1 cellular context compared by ENCODE assay signal in genomic region chr11:75667268-75667830, GRCh38.
A peak's percentile ranks its signal among the peaks of the same experiment; 100 is the strongest.
TF ChIP-seq lines count a peak whose summit lies in the region.

No MANE protein-coding gene starts in this region.

TF ChIP-seq in HepG2, 621 proteins besides CTCF, POLR2A, EP300 and RAD21 (continues in another document):
- TF ChIP-seq GABPB1 (CRISPR knock-in tag; IDR thresholded peaks at IDR 0.05) (0 out of 2 replicates have a peak, but pooled peaks have one; percentile 25), RNF2 (conservative IDR thresholded peaks at IDR 0.05; ENCODE audit: low read depth) (0 out of 2 replicates have a peak, but pooled peaks have one; percentile 47), ZNF776 (CRISPR knock-in tag; IDR thresholded peaks at IDR 0.05) (0 out of 2 replicates have a peak, but pooled peaks have one; percentile 21), UBTF (CRISPR knock-in tag; IDR thresholded peaks at IDR 0.05) (peak; percentile 69; the same call in 1 of the 2 replicates), THAP9 (CRISPR knock-in tag; IDR thresholded peaks at IDR 0.05; ENCODE audit: borderline replicate concordance) (no peak), KAT8 (CRISPR knock-in tag; IDR thresholded peaks at IDR 0.05) (no peak), HMGXB4 (CRISPR knock-in tag; IDR thresholded peaks at IDR 0.05; ENCODE audit: borderline replicate concordance in 1 of 2, low read depth in 1 of 2) (0 out of 4 replicates have a peak, but pooled peaks of 1 of the 2 experiments have one; percentile 26), ZNF280B (CRISPR knock-in tag; IDR thresholded peaks at IDR 0.05; ENCODE audit: borderline replicate concordance) (no peak), MLXIP (CRISPR knock-in tag; IDR thresholded peaks at IDR 0.05; ENCODE audit: borderline replicate concordance) (no peak), SRSF1 (optimal IDR thresholded peaks at IDR 0.05; ENCODE audit: low read depth, low read length) (no peak), ZNF644 (CRISPR knock-in tag; IDR thresholded peaks at IDR 0.05; ENCODE audit: low read depth) (no peak), SRY (CRISPR knock-in tag; IDR thresholded peaks at IDR 0.05) (no peak), PRDM15 (CRISPR knock-in tag; IDR thresholded peaks at IDR 0.05) (no peak), KLF13 (CRISPR knock-in tag; IDR thresholded peaks at IDR 0.05) (no peak), ATF3 (CRISPR knock-in tag; IDR thresholded peaks at IDR 0.05) (no peak), SNRNP70 (IDR thresholded peaks at IDR 0.05; ENCODE audit: low read depth, low read length) (no peak), ZNF777 (CRISPR knock-in tag; IDR thresholded peaks at IDR 0.05) (peak; percentile 79), ZNF766 (CRISPR knock-in tag; IDR thresholded peaks at IDR 0.05; ENCODE audit: borderline replicate concordance) (no peak), NR2F6 (IDR thresholded peaks at IDR 0.05) (no peak), NR2F6 (CRISPR knock-in tag; IDR thresholded peaks at IDR 0.05) (no peak), PHB2 (IDR thresholded peaks at IDR 0.05; ENCODE audit: partially characterized antibody) (no peak), ZNF616 (CRISPR knock-in tag; IDR thresholded peaks at IDR 0.05; ENCODE audit: low read depth) (no peak), ZNF687 (CRISPR knock-in tag; IDR thresholded peaks at IDR 0.05) (peak; percentile 46), ZFP36L1 (CRISPR knock-in tag; IDR thresholded peaks at IDR 0.05) (no peak), CENPT (CRISPR knock-in tag; IDR thresholded peaks at IDR 0.05; ENCODE audit: low read depth) (no peak), ZBTB44 (CRISPR knock-in tag; IDR thresholded peaks at IDR 0.05) (no peak), RFXAP (CRISPR knock-in tag; IDR thresholded peaks at IDR 0.05; ENCODE audit: borderline replicate concordance) (no peak), TOE1 (CRISPR knock-in tag; IDR thresholded peaks at IDR 0.05) (no peak), REL (CRISPR knock-in tag; conservative IDR thresholded peaks at IDR 0.05) (no peak), ZNF367 (CRISPR knock-in tag; IDR thresholded peaks at IDR 0.05; ENCODE audit: borderline replicate concordance) (no peak), SOX6 (IDR thresholded peaks at IDR 0.05) (no peak), SOX6 (CRISPR knock-in tag; IDR thresholded peaks at IDR 0.05) (no peak), ZFY (CRISPR knock-in tag; IDR thresholded peaks at IDR 0.05) (peak; percentile 88)
